ENCODE assay signal across 38 cellular contexts in genomic region chr1:159861218-159861617, GRCh38. TPM values are rescaled to one million over a fixed set of nuclear protein-coding genes. Genes with fewer than 3 reads are reported as not detected.
"Had no signal": no experiment of that assay in that cellular context is flagged by ENCODE, and none has a peak within 500 bp of the region (broad histone marks: within the 10 kb centered on the region; RNA-seq: fewer than 3 reads in every experiment).

No MANE protein-coding gene starts in this region.

- ATAC-seq: activated CD4-positive, CD25-positive, alpha-beta regulatory T cell treated with anti-CD3 and anti-CD28 coated beads, Interleukin-2, amount 50 U/mL, for 24 hours; activated CD8-positive, alpha-beta memory T cell treated with anti-CD3 and anti-CD28 coated beads, Interleukin-2, amount 10 ng/mL, durations not matched to agents 7 days and 5 days; activated CD8-positive, alpha-beta T cell treated with anti-CD3 and anti-CD28 coated beads for 36 hours; activated naive CD8-positive, alpha-beta T cell treated with anti-CD3 and anti-CD28 coated beads, Interleukin-2, amount 50 U/mL, for 24 hours; body of pancreas; effector memory CD8-positive, alpha-beta T cell; gastrocnemius medialis; T-helper 17 cell had no signal

- H3K36me3 ChIP-seq: adrenal gland, esophagus squamous epithelium, gastrocnemius medialis, heart left ventricle, WERI-Rb-1 had no signal

- H3K4me1 ChIP-seq: adrenal gland, body of pancreas, gastrocnemius medialis, heart left ventricle had no signal

- H3K4me3 ChIP-seq: adrenal gland, body of pancreas, esophagus squamous epithelium, gastrocnemius medialis, heart left ventricle had no signal

- FAIRE-seq: colon had no signal

- H3K27me3 ChIP-seq: adrenal gland, body of pancreas, esophagus squamous epithelium, gastrocnemius medialis, heart left ventricle had no signal

- H3K9me3 ChIP-seq: adrenal gland, body of pancreas, esophagus squamous epithelium, gastrocnemius medialis, heart left ventricle had no signal

- H3K27ac ChIP-seq: adrenal gland, body of pancreas, gastrocnemius medialis, heart left ventricle, WERI-Rb-1 had no signal

- DNase-seq: activated B cell treated with CpG ODN at 0.5 μM for 24 hours; activated CD4-positive, alpha-beta T cell treated with anti-CD3 and anti-CD28 coated beads for 48 hours; activated CD4-positive, alpha-beta T cell treated with anti-CD3 and anti-CD28 coated beads, Interleukin-2, amount 50 U/mL, for 1 hour; activated CD4-positive, alpha-beta T cell treated with anti-CD3 and anti-CD28 coated beads, Interleukin-2, amount 50 U/mL, for 48 hours; activated CD8-positive, alpha-beta memory T cell treated with anti-CD3 and anti-CD28 coated beads, Interleukin-2, amount 10 ng/mL, durations not matched to agents 7 days and 5 days; activated CD8-positive, alpha-beta memory T cell treated with anti-CD3 and anti-CD28 coated beads, Interleukin-2, amount 50 U/mL, for 4 hours; activated CD8-positive, alpha-beta T cell treated with anti-CD3 and anti-CD28 coated beads for 36 hours; activated effector memory CD4-positive, alpha-beta T cell treated with anti-CD3 and anti-CD28 coated beads, Interleukin-2, amount 50 U/mL, for 16 hours; activated naive CD4-positive, alpha-beta T cell treated with anti-CD3 and anti-CD28 coated beads for 36 hours; activated naive CD8-positive, alpha-beta T cell treated with anti-CD3 and anti-CD28 coated beads for 36 hours; activated naive CD8-positive, alpha-beta T cell treated with anti-CD3 and anti-CD28 coated beads, Interleukin-2, amount 50 U/mL, for 24 hours; activated T-cell treated with anti-CD3 and anti-CD28 coated beads, Interleukin-2, amount 50 U/mL, for 1 hour; activated T-cell treated with anti-CD3 and anti-CD28 coated beads, Interleukin-2, amount 50 U/mL, for 48 hours; amygdala; aorta; body of pancreas; caudate nucleus; cortex of kidney; dermis blood vessel endothelial cell; effector CD4-positive, alpha-beta T cell; effector memory CD8-positive, alpha-beta T cell; erythroblast; esophagus squamous epithelium; foreskin fibroblast; gastrocnemius medialis; glutamatergic neuron; heart left ventricle; T-helper 1 cell; T-helper 17 cell; T1000 had no signal

RNA-seq across cellular contexts. Expression of gene VSIG8, which starts 1.2 kb away (rescaled TPM):
- total RNA-seq: activated B cell treated with CpG ODN at 0.5 μM for 24 hours; activated CD8-positive, alpha-beta memory T cell treated with anti-CD3 and anti-CD28 coated beads for 36 hours; activated CD8-positive, alpha-beta memory T cell treated with anti-CD3 and anti-CD28 coated beads, Interleukin-2, amount 10 ng/mL, durations not matched to agents 7 days and 5 days; activated CD8-positive, alpha-beta T cell treated with anti-CD3 and anti-CD28 coated beads for 36 hours; activated naive CD4-positive, alpha-beta T cell treated with anti-CD3 and anti-CD28 coated beads for 36 hours; activated naive CD8-positive, alpha-beta T cell treated with anti-CD3 and anti-CD28 coated beads for 36 hours; activated T-helper 1 cell treated with anti-CD3 and anti-CD28 coated beads, Interleukin-12 subunit alpha, Interleukin-12 subunit beta, Interleukin-2, Interleukin-4 antibody, amounts not matched to agents 30 ng/mL and 10 ng/mL and 1 ng/mL, durations not matched to agents 14 hours and 24 hours and 36 hours; activated T-helper 2 cell treated with anti-CD3 and anti-CD28 coated beads, Interferon-gamma antibody, Interleukin-2, Interleukin-4, amounts not matched to agents 10 μg/mL and 5 μg/mL and 100 μg/mL, durations not matched to agents 14 hours and 24 hours and 36 hours; body of pancreas; chondrocyte; dermis blood vessel endothelial cell; gastrocnemius medialis; heart left ventricle; T-helper 17 cell had no signal

RNA-seq across cellular contexts. Expression of gene SLAMF8, which starts 34.5 kb away (rescaled TPM):
- total RNA-seq: chondrocyte, dermis blood vessel endothelial cell had no signal

RNA-seq across cellular contexts. Expression of gene CFAP45, which starts 38.7 kb away (rescaled TPM):
- total RNA-seq: body of pancreas, gastrocnemius medialis had no signal

RNA-seq across cellular contexts. Expression of gene FCRL6, which starts 59.1 kb away (rescaled TPM):
- total RNA-seq: activated B cell treated with CpG ODN at 0.5 μM for 24 hours; activated naive CD4-positive, alpha-beta T cell treated with anti-CD3 and anti-CD28 coated beads for 36 hours; activated naive CD8-positive, alpha-beta T cell treated with anti-CD3 and anti-CD28 coated beads for 36 hours; activated T-helper 1 cell treated with anti-CD3 and anti-CD28 coated beads, Interleukin-12 subunit alpha, Interleukin-12 subunit beta, Interleukin-2, Interleukin-4 antibody, amounts not matched to agents 30 ng/mL and 10 ng/mL and 1 ng/mL, durations not matched to agents 14 hours and 24 hours and 36 hours; activated T-helper 2 cell treated with anti-CD3 and anti-CD28 coated beads, Interferon-gamma antibody, Interleukin-2, Interleukin-4, amounts not matched to agents 10 μg/mL and 5 μg/mL and 100 μg/mL, durations not matched to agents 14 hours and 24 hours and 36 hours; chondrocyte; dermis blood vessel endothelial cell; gastrocnemius medialis had no signal
- polyA plus RNA-seq: heart left ventricle had no signal
